Comparison of ENCODE assay signal across 32 cellular contexts in the genomic region with DNA sequence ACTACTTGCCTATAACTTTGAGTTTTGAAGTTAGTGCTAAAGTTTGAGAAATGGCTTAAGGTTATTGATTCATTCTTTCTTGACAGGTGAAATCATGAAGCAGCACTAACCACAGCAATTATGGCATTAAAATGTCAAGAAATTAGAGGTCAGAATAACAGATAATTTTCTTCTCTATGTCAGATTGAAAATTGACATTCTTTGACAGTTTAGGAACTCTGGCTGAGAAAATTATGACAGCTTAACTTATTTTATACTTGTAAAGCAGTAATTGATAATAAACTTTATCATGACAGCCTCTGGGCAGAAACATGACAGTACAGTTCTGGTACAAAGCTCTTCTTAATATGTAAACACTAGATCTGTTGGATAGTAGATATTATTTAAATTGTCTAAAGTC.
DNase-seq lines count a peak whose midpoint lies in the region; ATAC-seq, FAIRE-seq and TF ChIP-seq lines count a peak whose summit lies in the region.
"Had no signal": no experiment of that assay in that cellular context is flagged by ENCODE, and none has a peak within 500 bp of the region (broad histone marks: within the 10 kb centered on the region; RNA-seq: fewer than 3 reads in every experiment).

No MANE protein-coding gene starts in this region.

- no peaks in the 10 kb centered on the region for H3K4me1 ChIP-seq in small intestine (ENCODE audit: control insufficient read depth in 2 of 2, insufficient read depth in 1 of 2, low read depth in 1 of 2, low read length in 1 of 2)
- H3K4me1 ChIP-seq: A549; BLaER1; BLaER1 treated with 17β-estradiol and CSF1 and Interleukin-3, amounts not matched to agents 10 nM and 100 nM had no signal

- H3K4me3 ChIP-seq in neural cell (ENCODE audit: low read length), result no peak overlapping the region
- H3K4me3 ChIP-seq in small intestine (ENCODE audit: low read depth in 1 of 2, low read length in 2 of 2), result no peak overlapping the region
- H3K4me3 ChIP-seq: A549; BLaER1; BLaER1 treated with 17β-estradiol and CSF1 and Interleukin-3, amounts not matched to agents 10 nM and 100 nM had no signal

- no peak overlapping the region for H3K4me2 ChIP-seq in neural cell (ENCODE audit: low read length)
- H3K4me2 ChIP-seq: A549; BLaER1; BLaER1 treated with 17β-estradiol and CSF1 and Interleukin-3, amounts not matched to agents 10 nM and 100 nM had no signal

- H3K79me2 ChIP-seq in neural cell (replicated peaks; ENCODE audit: insufficient read depth, low read length), result no peaks in the 10 kb centered on the region

- no peaks in the 10 kb centered on the region for H3F3A ChIP-seq in neural cell (ENCODE audit: insufficient read depth, low read length, poor library complexity, severe bottlenecking)

- no peak overlapping the region for H2AFZ ChIP-seq in neural cell (ENCODE audit: low read depth, low read length)

- no peak for DNase-seq in small intestine
- no peak for DNase-seq in GM10266 (ENCODE audit: extremely low spot score)
- no peak for DNase-seq in NCI-H1694 treated with DMSO at 0.1 percent for 48 hours (lab: John Stamatoyannopoulos, UW)
- DNase-seq: 8988T; ACHN; AML-193; BE2C; C1 segment of cervical spinal cord; Caco-2; Calu3; CD4-positive, alpha-beta memory T cell; CD4-positive, alpha-beta T cell; CD4-positive, CD25-positive, alpha-beta regulatory T cell; CD8-positive, alpha-beta memory T cell; CD8-positive, alpha-beta T cell; COR-L47; DMS 273 treated with DMSO at 0.1 percent for 48 hours; DMS153; DMS53; DMS79; DMS79 treated with DMSO at 0.1 percent for 48 hours; DND-41; EL had no signal

- H3K9me3 ChIP-seq in neural cell (ENCODE audit: low read length), result no peaks in the 10 kb centered on the region
- H3K9me3 ChIP-seq in small intestine (ENCODE audit: control insufficient read depth, low read depth), result no peaks in the 10 kb centered on the region
- H3K9me3 ChIP-seq: A549; BE2C; BLaER1; BLaER1 treated with 17β-estradiol and CSF1 and Interleukin-3, amounts not matched to agents 10 nM and 100 nM; Caco-2 had no signal

- FAIRE-seq in G401.6 (lab: Jason Lieb, UNC) (peak; percentile 3), small intestine (lab: Jason Lieb, UNC) (peak; percentile 76)
- FAIRE-seq: A549, D721Med had no signal

- H3K27me3 ChIP-seq in neural cell (ENCODE audit: insufficient read depth, low read depth, low read length) (no peaks in the 10 kb centered on the region), small intestine (ENCODE audit: control insufficient read depth in 2 of 2, insufficient read depth in 2 of 2, low read length in 2 of 2) (no peaks in the 10 kb centered on the region)
- H3K27me3 ChIP-seq: BE2C; BLaER1; BLaER1 treated with 17β-estradiol and CSF1 and Interleukin-3, amounts not matched to agents 10 nM and 100 nM had no signal

- no peak for TF ChIP-seq RAD21 in neural cell (conservative IDR thresholded peaks at IDR 0.05)

- TF ChIP-seq CTCF in neural cell (IDR thresholded peaks at IDR 0.05; ENCODE audit: poor library complexity, severe bottlenecking) (no peak), GM10266 (IDR thresholded peaks at IDR 0.05; ENCODE audit: control insufficient read depth, insufficient read depth, low read depth, missing control alignments) (no peak)

- no peak for ATAC-seq in GM19397 (IDR thresholded peaks at IDR 0.05; ENCODE audit: unreplicated experiment)
- ATAC-seq: CD8-positive, alpha-beta T cell had no signal

- H4K20me1 ChIP-seq in neural cell (ENCODE audit: insufficient read depth), result no peaks in the 10 kb centered on the region
- H4K20me1 ChIP-seq: BLaER1; BLaER1 treated with 17β-estradiol and CSF1 and Interleukin-3, amounts not matched to agents 10 nM and 100 nM had no signal

- peak; percentile 91 for TF ChIP-seq EP300 in neural cell (conservative IDR thresholded peaks at IDR 0.05; ENCODE audit: poor library complexity, severe bottlenecking)

- H3K9me2 ChIP-seq in neural cell (ENCODE audit: insufficient read depth, low read length), result no peaks in the 10 kb centered on the region

- H3K27ac ChIP-seq in neural cell (ENCODE audit: low read length), result no peak overlapping the region
- no peak overlapping the region for H3K27ac ChIP-seq in small intestine (ENCODE audit: low read depth in 1 of 2, low read length in 1 of 2)
- H3K27ac ChIP-seq: 22Rv1; A549; BLaER1; BLaER1 treated with 17β-estradiol and CSF1 and Interleukin-3, amounts not matched to agents 10 nM and 100 nM; C4-2B had no signal

- H3K9ac ChIP-seq in neural cell (ENCODE audit: low read length), result no peak overlapping the region
- H3K9ac ChIP-seq: BLaER1; BLaER1 treated with 17β-estradiol and CSF1 and Interleukin-3, amounts not matched to agents 10 nM and 100 nM had no signal

- H3K36me3 ChIP-seq in neural cell (ENCODE audit: insufficient read depth, low read length) (no peaks in the 10 kb centered on the region), small intestine (ENCODE audit: control insufficient read depth in 2 of 2, insufficient read depth in 2 of 2, low read length in 2 of 2) (no peaks in the 10 kb centered on the region)
- H3K36me3 ChIP-seq: BE2C; BLaER1; BLaER1 treated with 17β-estradiol and CSF1 and Interleukin-3, amounts not matched to agents 10 nM and 100 nM had no signal

TF ChIP-seq in neural cell, 6 proteins besides CTCF, POLR2A, EP300 and RAD21:
- TF ChIP-seq, protein P1, sequence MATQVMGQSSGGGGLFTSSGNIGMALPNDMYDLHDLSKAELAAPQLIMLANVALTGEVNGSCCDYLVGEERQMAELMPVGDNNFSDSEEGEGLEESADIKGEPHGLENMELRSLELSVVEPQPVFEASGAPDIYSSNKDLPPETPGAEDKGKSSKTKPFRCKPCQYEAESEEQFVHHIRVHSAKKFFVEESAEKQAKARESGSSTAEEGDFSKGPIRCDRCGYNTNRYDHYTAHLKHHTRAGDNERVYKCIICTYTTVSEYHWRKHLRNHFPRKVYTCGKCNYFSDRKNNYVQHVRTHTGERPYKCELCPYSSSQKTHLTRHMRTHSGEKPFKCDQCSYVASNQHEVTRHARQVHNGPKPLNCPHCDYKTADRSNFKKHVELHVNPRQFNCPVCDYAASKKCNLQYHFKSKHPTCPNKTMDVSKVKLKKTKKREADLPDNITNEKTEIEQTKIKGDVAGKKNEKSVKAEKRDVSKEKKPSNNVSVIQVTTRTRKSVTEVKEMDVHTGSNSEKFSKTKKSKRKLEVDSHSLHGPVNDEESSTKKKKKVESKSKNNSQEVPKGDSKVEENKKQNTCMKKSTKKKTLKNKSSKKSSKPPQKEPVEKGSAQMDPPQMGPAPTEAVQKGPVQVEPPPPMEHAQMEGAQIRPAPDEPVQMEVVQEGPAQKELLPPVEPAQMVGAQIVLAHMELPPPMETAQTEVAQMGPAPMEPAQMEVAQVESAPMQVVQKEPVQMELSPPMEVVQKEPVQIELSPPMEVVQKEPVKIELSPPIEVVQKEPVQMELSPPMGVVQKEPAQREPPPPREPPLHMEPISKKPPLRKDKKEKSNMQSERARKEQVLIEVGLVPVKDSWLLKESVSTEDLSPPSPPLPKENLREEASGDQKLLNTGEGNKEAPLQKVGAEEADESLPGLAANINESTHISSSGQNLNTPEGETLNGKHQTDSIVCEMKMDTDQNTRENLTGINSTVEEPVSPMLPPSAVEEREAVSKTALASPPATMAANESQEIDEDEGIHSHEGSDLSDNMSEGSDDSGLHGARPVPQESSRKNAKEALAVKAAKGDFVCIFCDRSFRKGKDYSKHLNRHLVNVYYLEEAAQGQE (IDR thresholded peaks at IDR 0.05; ENCODE audit: borderline replicate concordance), result no peak
- peak; percentile 47 for TF ChIP-seq POLR2AphosphoS5 (IDR thresholded peaks at IDR 0.05)
